ENCODE assay signal across 9 cellular contexts in genomic region chr10:80443531-80443974, GRCh38. TPM values are rescaled to one million over a fixed set of nuclear protein-coding genes. Genes with fewer than 3 reads are reported as not detected.
DNase-seq lines count a peak whose midpoint lies in the region; ATAC-seq, FAIRE-seq and TF ChIP-seq lines count a peak whose summit lies in the region.
"Had no signal": no experiment of that assay in that cellular context is flagged by ENCODE, and none has a peak within 500 bp of the region (broad histone marks: within the 10 kb centered on the region; RNA-seq: fewer than 3 reads in every experiment).

No MANE protein-coding gene starts in this region.

- peak overlapping the region; percentile 8 for H3K27ac Mint-ChIP-seq in astrocyte (ENCODE audit: unreplicated experiment)

- WGBS in right lobe of liver (ENCODE audit: insufficient coverage, low coverage, low lambda C conversion rate, missing lambda C conversion rate): 36% methylated on average over 6 of the region's 6 CpGs
- 55 to 58% methylated on average over 6 of the region's 6 CpGs for WGBS in lower leg skin, 2 donors

- H3K4me1 ChIP-seq in astrocyte (ENCODE audit: insufficient read depth, low read length) (peaks cover 5% of the 10 kb centered on the region), right lobe of liver (no peaks in the 10 kb centered on the region)

- no peak overlapping the region for H3K4me3 Mint-ChIP-seq in astrocyte (ENCODE audit: unreplicated experiment)

- H3K27me3 ChIP-seq in astrocyte (ENCODE audit: insufficient read depth, low read length) (no peaks in the 10 kb centered on the region), right lobe of liver (no peaks in the 10 kb centered on the region)

- H3K4me1 Mint-ChIP-seq in astrocyte (ENCODE audit: low read depth, unreplicated experiment): peaks cover 19% of the 10 kb centered on the region

- H3K9me3 ChIP-seq in astrocyte (ENCODE audit: insufficient read depth, low read depth, low read length): no peaks in the 10 kb centered on the region
- no peaks in the 10 kb centered on the region for H3K9me3 ChIP-seq in right lobe of liver

- H3K9me3 Mint-ChIP-seq in astrocyte (ENCODE audit: unreplicated experiment): no peaks in the 10 kb centered on the region

- peak; percentile 64 for DNase-seq in CMK (ENCODE audit: low read depth)
- DNase-seq in NCI-H1694 (lab: John Stamatoyannopoulos, UW): peak; percentile 49
- no peak for DNase-seq in astrocyte (ENCODE audit: low read depth)
- DNase-seq in right lobe of liver: no peak
- no peak for DNase-seq in cerebellar nuclear complex (lab: John Stamatoyannopoulos, UW)
- DNase-seq in activated gamma-delta T cell treated with Interleukin-2 at 50 U/mL for 16 hours: no peak
- DNase-seq in lower leg skin (ENCODE audit: low spot score in 2 of 2): no peak

- ATAC-seq in GM19468 (IDR thresholded peaks at IDR 0.05; ENCODE audit: extremely low read depth, unreplicated experiment) (peak; percentile 42), right lobe of liver (peak; percentile 80 to 94 (median 89))

- no peak for TF ChIP-seq POLR2A in right lobe of liver (IDR thresholded peaks at IDR 0.05)
- TF ChIP-seq POLR2A in lower leg skin (IDR thresholded peaks at IDR 0.05): no peak

- H3K36me3 ChIP-seq in astrocyte (ENCODE audit: insufficient read depth, low read length): no peaks in the 10 kb centered on the region
- no peaks in the 10 kb centered on the region for H3K36me3 ChIP-seq in right lobe of liver

- no peak overlapping the region for H3K4me2 ChIP-seq in astrocyte (ENCODE audit: low read length)

- no peak for FAIRE-seq in astrocyte (lab: Jason Lieb, UNC)

- H3K27ac ChIP-seq in astrocyte (ENCODE audit: low read depth, low read length) (no peak overlapping the region), right lobe of liver (no peak overlapping the region)

- H3K27me3 Mint-ChIP-seq in astrocyte (ENCODE audit: low read depth, unreplicated experiment): peaks cover 6% of the 10 kb centered on the region

- H4K20me1 ChIP-seq in astrocyte (ENCODE audit: insufficient read depth, low read length): no peaks in the 10 kb centered on the region

- no peak overlapping the region for H2AFZ ChIP-seq in astrocyte (ENCODE audit: low read depth, low read length)

- TF ChIP-seq CTCF in astrocyte (IDR thresholded peaks at IDR 0.05; ENCODE audit: insufficient read depth, low read depth, low read length): peak; percentile 11
- TF ChIP-seq CTCF in right lobe of liver (IDR thresholded peaks at IDR 0.05): peak; percentile 55 to 79 (median 64)
- TF ChIP-seq CTCF in lower leg skin (IDR thresholded peaks at IDR 0.05): no peak

- no peaks in the 10 kb centered on the region for H3K36me3 Mint-ChIP-seq in astrocyte (ENCODE audit: low read depth, unreplicated experiment)

- no peak overlapping the region for H3K4me3 ChIP-seq in astrocyte (ENCODE audit: insufficient read depth, low read depth, low read length)
- H3K4me3 ChIP-seq in right lobe of liver: no peak overlapping the region
- no peak overlapping the region for H3K4me3 ChIP-seq in lower leg skin (ENCODE audit: low read depth, poor library complexity, severe bottlenecking)

- no peak overlapping the region for H3K9ac ChIP-seq in astrocyte (ENCODE audit: low read length)

- H3K79me2 ChIP-seq in astrocyte (ENCODE audit: insufficient read depth, low read length): no peaks in the 10 kb centered on the region

- intact Hi-C loops in right lobe of liver (cut with DNase I): loop anchor here (10.0 kb wide), 1 partner anchor 59 kb away; no protein-coding TSS in a partner anchor
- intact Hi-C loops in lower leg skin (cut with DNase I; ENCODE audit: low total_unique reads): loop anchor here (10.0 kb wide), 1 partner anchor 481 kb away; no protein-coding TSS in a partner anchor

RNA-seq across cellular contexts. Expression of gene TSPAN14, which starts 10.6 kb away (rescaled TPM):
- total RNA-seq in astrocyte (134 and 140 TPM in 2 replicates), right lobe of liver (10 to 100 TPM; 22.1 to 39.0 (median 28.4) TPM), lower leg skin (100 to 1,000 TPM; 103 to 168 (median 131) TPM)

RNA-seq across cellular contexts. Expression of gene PRXL2A, which starts 35.2 kb away (rescaled TPM):
- 24.3 and 29.9 TPM in 2 replicates for total RNA-seq in astrocyte
- total RNA-seq in right lobe of liver: 10 to 100 TPM; 41.3 to 89.8 (median 80.5) TPM
- 100 to 1,000 TPM in 1 of 4 donors, 10 to 100 TPM in 3; 65.1 to 106 (median 89.0) TPM for total RNA-seq in lower leg skin
- total RNA-seq: LHCN-M2 had no signal

Comparison
In these comparisons a context has a peak if more than half of its experiments do, and no peak if none do; other contexts are left out.
1. DNase-seq: peak in CMK (single experiment) and NCI-H1694 (single experiment); none in astrocyte (single experiment), right lobe of liver (0 of 3), cerebellar nuclear complex (0 of 2), activated gamma-delta T cell treated with Interleukin-2 at 50 U/mL for 16 hours (single experiment) and lower leg skin (0 of 2).
2. CTCF ChIP-seq: peak in astrocyte (single experiment) and right lobe of liver (4 of 4); none in lower leg skin (0 of 3).